ENCODE assay signal across 26 cellular contexts in the genomic region with DNA sequence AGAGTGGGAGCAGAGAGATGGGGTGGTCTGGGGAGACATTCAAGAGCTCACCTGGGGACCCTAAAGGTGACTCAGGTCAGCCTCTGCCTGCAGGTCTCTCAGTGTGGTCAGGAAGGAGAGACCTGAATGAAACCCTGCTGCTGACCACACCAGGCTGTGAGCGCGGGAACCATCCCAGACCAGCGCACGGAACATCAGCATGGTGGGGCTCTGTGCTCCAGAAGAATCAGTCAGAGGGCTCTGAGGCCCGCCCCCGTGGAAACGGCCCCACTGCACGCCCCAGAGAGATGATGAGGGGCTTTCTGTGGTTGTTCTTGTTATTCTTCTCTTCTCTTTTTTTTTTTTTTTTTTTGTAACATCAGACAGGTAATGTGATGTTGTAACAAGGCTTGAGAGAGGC.
"Had no signal": no experiment of that assay in that cellular context is flagged by ENCODE, and none has a peak within 500 bp of the region (broad histone marks: within the 10 kb centered on the region; RNA-seq: fewer than 3 reads in every experiment).

No MANE protein-coding gene starts in this region.

- H3K4me3 Mint-ChIP-seq: naive thymus-derived CD4-positive, alpha-beta T cell; natural killer cell; nephron; stimulated activated memory B cell treated with anti-CD40 and anti-IgM and Interleukin-4, amounts not matched to agents 10 μg/mL and 1 μg/mL and 100 μg/mL, for 72 hours; stimulated activated naive CD8-positive, alpha-beta T cell treated with anti-CD3 and anti-CD28 coated beads, Interleukin-15, amount 100 ng/mL, for 72 hours had no signal

- ATAC-seq: naive thymus-derived CD4-positive, alpha-beta T cell; natural killer cell; pancreas; psoas muscle; right cardiac atrium; right lobe of liver; stimulated activated memory B cell treated with anti-CD40 and anti-IgM and Interleukin-4, amounts not matched to agents 10 μg/mL and 1 μg/mL and 100 μg/mL, for 72 hours; stimulated activated naive CD8-positive, alpha-beta T cell treated with anti-CD3 and anti-CD28 coated beads, Interleukin-15, amount 100 ng/mL, for 72 hours; stimulated activated naive CD8-positive, alpha-beta T cell treated with anti-CD3 and anti-CD28 coated beads, Interleukin-15, Interleukin-2, amounts not matched to agents 100 U/mL and 50 U/mL, for 24 hours; upper lobe of right lung had no signal

- DNase-seq: naive thymus-derived CD4-positive, alpha-beta T cell; natural killer cell; nucleus accumbens; pancreas; psoas muscle; right cardiac atrium; right lobe of liver; sigmoid colon; small intestine; stimulated activated CD4-positive, alpha-beta T cell treated with anti-CD3 and anti-CD28 coated beads, Interleukin-12 subunit alpha, Interleukin-12 subunit beta, amount 100 ng/mL, for 4 hours; stimulated activated CD4-positive, alpha-beta T cell treated with anti-CD3 and anti-CD28 coated beads, Interleukin-1b, Interleukin-23, amount 100 ng/mL, for 48 hours; stimulated activated CD4-positive, alpha-beta T cell treated with anti-CD3 and anti-CD28 coated beads, Interleukin-4, amount 100 ng/mL, for 1 hour; stimulated activated CD4-positive, alpha-beta T cell treated with anti-CD3 and anti-CD28 coated beads, Interleukin-4, amount 100 ng/mL, for 4 hours; stimulated activated CD8-positive, alpha-beta memory T cell treated with anti-CD3 and anti-CD28 coated beads, Interleukin-4, amount 100 ng/mL, for 48 hours; stimulated activated naive CD4-positive, alpha-beta T cell; stimulated activated naive CD8-positive, alpha-beta T cell treated with anti-CD3 and anti-CD28 coated beads, Interleukin-15, amount 100 ng/mL, for 72 hours; stimulated activated naive CD8-positive, alpha-beta T cell treated with anti-CD3 and anti-CD28 coated beads, Interleukin-15, Interleukin-2, amounts not matched to agents 100 U/mL and 50 U/mL, for 24 hours; thyroid gland; trophoblast cell; upper lobe of right lung; uterus had no signal

- H3K27me3 ChIP-seq: pancreas, right lobe of liver, sigmoid colon, thyroid gland, tibial nerve, upper lobe of right lung, uterus had no signal

- H3K9me3 Mint-ChIP-seq: natural killer cell; nephron; stimulated activated memory B cell treated with anti-CD40 and anti-IgM and Interleukin-4, amounts not matched to agents 10 μg/mL and 1 μg/mL and 100 μg/mL, for 72 hours; stimulated activated naive CD8-positive, alpha-beta T cell treated with anti-CD3 and anti-CD28 coated beads, Interleukin-15, amount 100 ng/mL, for 72 hours had no signal

- H3K9me3 ChIP-seq: pancreas, psoas muscle, right lobe of liver, sigmoid colon, thoracic aorta, thyroid gland, upper lobe of right lung, uterus had no signal

- H3K4me1 ChIP-seq: pancreas, psoas muscle, right lobe of liver, sigmoid colon, thyroid gland, tibial nerve, upper lobe of right lung, uterus had no signal

- H3K36me3 Mint-ChIP-seq: natural killer cell; stimulated activated memory B cell treated with anti-CD40 and anti-IgM and Interleukin-4, amounts not matched to agents 10 μg/mL and 1 μg/mL and 100 μg/mL, for 72 hours had no signal

- H3K4me3 ChIP-seq: pancreas, psoas muscle, right lobe of liver, sigmoid colon, thoracic aorta, thyroid gland, tibial nerve, upper lobe of right lung, uterus had no signal

- H3K4me1 Mint-ChIP-seq: naive thymus-derived CD4-positive, alpha-beta T cell; natural killer cell; stimulated activated memory B cell treated with anti-CD40 and anti-IgM and Interleukin-4, amounts not matched to agents 10 μg/mL and 1 μg/mL and 100 μg/mL, for 72 hours; stimulated activated naive CD8-positive, alpha-beta T cell treated with anti-CD3 and anti-CD28 coated beads, Interleukin-15, amount 100 ng/mL, for 72 hours had no signal

- H3K27ac Mint-ChIP-seq: naive thymus-derived CD4-positive, alpha-beta T cell; natural killer cell; nephron; progenitor cell of endocrine pancreas; stimulated activated memory B cell treated with anti-CD40 and anti-IgM and Interleukin-4, amounts not matched to agents 10 μg/mL and 1 μg/mL and 100 μg/mL, for 72 hours; stimulated activated naive CD8-positive, alpha-beta T cell treated with anti-CD3 and anti-CD28 coated beads, Interleukin-15, amount 100 ng/mL, for 72 hours had no signal

- H3K36me3 ChIP-seq: pancreas, right lobe of liver, sigmoid colon, thoracic aorta, thyroid gland, tibial nerve, upper lobe of right lung, uterus had no signal

- H3K27ac ChIP-seq: pancreas, psoas muscle, right lobe of liver, sigmoid colon, thoracic aorta, thyroid gland, tibial nerve, upper lobe of right lung, uterus had no signal

- H3K27me3 Mint-ChIP-seq: progenitor cell of endocrine pancreas had no signal
